In the genomic region with DNA sequence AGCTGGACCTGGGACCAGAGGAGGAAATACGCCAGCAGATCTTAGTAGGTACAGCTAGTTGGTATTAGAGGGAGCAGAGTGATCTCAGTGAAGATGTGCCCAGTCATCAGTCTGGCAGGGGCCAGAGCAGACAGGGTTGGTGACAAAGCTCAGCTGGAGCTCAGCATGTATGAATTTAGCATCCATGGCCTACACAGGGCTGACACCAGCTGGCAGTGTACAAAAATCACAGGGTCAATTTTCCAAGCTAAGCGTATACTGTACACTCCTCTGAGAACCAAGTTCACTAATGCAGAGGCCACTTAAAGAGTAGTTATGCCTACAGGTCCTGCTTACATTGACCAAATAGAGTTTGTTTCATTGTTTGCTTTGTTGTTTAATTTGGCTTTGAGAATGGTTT, we compare ENCODE assay signal across 16 cellular contexts.
DNase-seq lines count a peak whose midpoint lies in the region; ATAC-seq, FAIRE-seq and TF ChIP-seq lines count a peak whose summit lies in the region.
"Had no signal": no experiment of that assay in that cellular context is flagged by ENCODE, and none has a peak within 500 bp of the region (broad histone marks: within the 10 kb centered on the region; RNA-seq: fewer than 3 reads in every experiment).

No MANE protein-coding gene starts in this region.

- peak; percentile 47; the same call in 2 of the 3 replicates for ATAC-seq in K562
- ATAC-seq: gastrocnemius medialis, left cardiac atrium had no signal

- no peak overlapping the region for H3K4me3 Mint-ChIP-seq in activated CD4-positive, alpha-beta T cell treated with anti-CD3 and anti-CD28 coated beads, Interleukin-2, amount 10 ng/mL, durations not matched to agents 24 days and 14 days
- H3K4me3 Mint-ChIP-seq: activated naive CD8-positive, alpha-beta T cell treated with anti-CD3 and anti-CD28 coated beads, Interleukin-2, amount 10 ng/mL, durations not matched to agents 7 days and 5 days; stimulated activated naive CD8-positive, alpha-beta T cell treated with anti-CD3 and anti-CD28 coated beads, Interleukin-15, Interleukin-2, amounts not matched to agents 100 ng/mL and 50 ng/mL, for 24 hours had no signal

- no peaks in the 10 kb centered on the region; a peak in 1 of 5 replicates for H3K4me1 ChIP-seq in K562 (replicated peaks in 1 of 2; ENCODE audit: control insufficient read depth in 2 of 2, insufficient read depth in 2 of 2, low read length in 2 of 2)
- H3K4me1 ChIP-seq: Caco-2, gastrocnemius medialis had no signal

- no TSS peak for BruUV-seq in K562 (replicated peaks; lab: Mats Ljungman, UMichigan)

- DNase-seq in GM12865 (ENCODE audit: low read depth) (peak; percentile 21), NCI-H1092 (lab: John Stamatoyannopoulos, UW) (peak; percentile 22), K562 (ENCODE audit: extremely low read depth in 1 of 4, low spot score in 3 of 4) (no peak), occipital lobe (lab: John Stamatoyannopoulos, UW) (peak; percentile 38), UCSD-AML1 (lab: John Stamatoyannopoulos, UW; ENCODE audit: unreplicated experiment) (no peak), GM13976 (ENCODE audit: low spot score) (no peak)
- no peak for DNase-seq in activated CD4-positive, alpha-beta T cell treated with anti-CD3 and anti-CD28 coated beads, Interleukin-2, amount 10 ng/mL, durations not matched to agents 24 days and 14 days
- DNase-seq: activated naive CD8-positive, alpha-beta T cell treated with anti-CD3 and anti-CD28 coated beads, Interleukin-2, amount 10 ng/mL, durations not matched to agents 7 days and 5 days; gastrocnemius medialis; left cardiac atrium; NK-92 treated with Interleukin-12 subunit alpha and Interleukin-12 subunit beta, amount 100 ng/mL, for 24 hours; stimulated activated CD4-positive, alpha-beta T cell treated with anti-CD3 and anti-CD28 coated beads, Interleukin-1b, Interleukin-23, amount 100 ng/mL, for 48 hours had no signal

- in situ Hi-C loops in K562 (cut with MboI) = no loop called here
- in situ Hi-C loops in GM13976 (cut with MboI; ENCODE audit: low sequenced_read_pairs, unreplicated experiment) = no loop called here

- peak in 1 of 2 experiments; percentile 27; a peak in 1 of 4 replicates for TF ChIP-seq RAD21 in K562 (CRISPR knock-in tag; conservative IDR thresholded peaks at IDR 0.05 in 1 of 2, IDR thresholded peaks at IDR 0.05 in 1 of 2)

- FAIRE-seq in K562 (lab: Jason Lieb, UNC) = no peak
- FAIRE-seq: GM12891 had no signal

- intact Hi-C loops in K562 (cut with micrococcal nuclease) = loop anchor here (10.0 kb wide), 1 partner anchor 127 kb away; no protein-coding TSS in a partner anchor
- intact Hi-C loops in activated CD4-positive, alpha-beta T cell treated with anti-CD3 and anti-CD28 coated beads, Interleukin-2, amount 10 ng/mL, durations not matched to agents 24 days and 14 days (cut with micrococcal nuclease) = no loop called here

- no peak for TF ChIP-seq EP300 in K562 (IDR thresholded peaks at IDR 0.05; ENCODE audit: low read length)

- TF ChIP-seq CTCF in GM12865 (IDR thresholded peaks at IDR 0.05; ENCODE audit: insufficient read depth, low read depth, low read length, missing control alignments) (no peak), K562 (IDR thresholded peaks at IDR 0.05 in 2 of 3, conservative IDR thresholded peaks at IDR 0.05 in 1 of 3; ENCODE audit: insufficient read depth in 2 of 3, low read depth in 1 of 3, low read length in 3 of 3) (peak in 1 of 3 experiments; percentile 25; a peak in 1 of 6 replicates), GM13976 (IDR thresholded peaks at IDR 0.05; ENCODE audit: borderline replicate concordance, control extremely low read depth, extremely low read depth, insufficient read depth, missing control alignments) (no peak)

- H3K36me3 ChIP-seq in K562 (ENCODE audit: control insufficient read depth, insufficient read depth, low read length) = no peaks in the 10 kb centered on the region
- H3K36me3 ChIP-seq: gastrocnemius medialis had no signal

- CTCF ChIA-PET in K562 (lab: Yijun Ruan, JAX; ENCODE audit: low intra/inter-chr PET ratio) = no interaction called here

- H2AFZ ChIP-seq in K562 (ENCODE audit: low read depth, low read length) = no peak overlapping the region

- H3K9me1 ChIP-seq in K562 (ENCODE audit: control insufficient read depth, insufficient read depth, low read length) = no peaks in the 10 kb centered on the region

- H3K9me3 Mint-ChIP-seq in activated CD4-positive, alpha-beta T cell treated with anti-CD3 and anti-CD28 coated beads, Interleukin-2, amount 10 ng/mL, durations not matched to agents 24 days and 14 days = no peaks in the 10 kb centered on the region
- H3K9me3 Mint-ChIP-seq: activated naive CD8-positive, alpha-beta T cell treated with anti-CD3 and anti-CD28 coated beads, Interleukin-2, amount 10 ng/mL, durations not matched to agents 7 days and 5 days; stimulated activated naive CD8-positive, alpha-beta T cell treated with anti-CD3 and anti-CD28 coated beads, Interleukin-15, Interleukin-2, amounts not matched to agents 100 ng/mL and 50 ng/mL, for 24 hours had no signal

- H3K27me3 ChIP-seq in K562 (ENCODE audit: control insufficient read depth in 2 of 2, insufficient read depth in 2 of 2, low read length in 2 of 2) = no peaks in the 10 kb centered on the region
- H3K27me3 ChIP-seq: gastrocnemius medialis had no signal

- no peaks in the 10 kb centered on the region for H3K79me2 ChIP-seq in K562 (ENCODE audit: control insufficient read depth, insufficient read depth, low read length)

- H3K4me3 ChIP-seq in GM12865 (ENCODE audit: low read depth, low read length) (no peak overlapping the region), K562 (no peak overlapping the region)
- H3K4me3 ChIP-seq: coronary artery, gastrocnemius medialis had no signal

- H3K4me1 Mint-ChIP-seq in activated CD4-positive, alpha-beta T cell treated with anti-CD3 and anti-CD28 coated beads, Interleukin-2, amount 10 ng/mL, durations not matched to agents 24 days and 14 days = no peaks in the 10 kb centered on the region
- H3K4me1 Mint-ChIP-seq: activated naive CD8-positive, alpha-beta T cell treated with anti-CD3 and anti-CD28 coated beads, Interleukin-2, amount 10 ng/mL, durations not matched to agents 7 days and 5 days had no signal

- H4K20me1 ChIP-seq in K562 (replicated peaks; ENCODE audit: control insufficient read depth, insufficient read depth, low read length) = no peaks in the 10 kb centered on the region

- H3K27ac Mint-ChIP-seq in activated CD4-positive, alpha-beta T cell treated with anti-CD3 and anti-CD28 coated beads, Interleukin-2, amount 10 ng/mL, durations not matched to agents 24 days and 14 days = no peak overlapping the region
- H3K27ac Mint-ChIP-seq: activated naive CD8-positive, alpha-beta T cell treated with anti-CD3 and anti-CD28 coated beads, Interleukin-2, amount 10 ng/mL, durations not matched to agents 7 days and 5 days; stimulated activated naive CD8-positive, alpha-beta T cell treated with anti-CD3 and anti-CD28 coated beads, Interleukin-15, Interleukin-2, amounts not matched to agents 100 ng/mL and 50 ng/mL, for 24 hours had no signal

- TF ChIP-seq POLR2A in K562 (conservative IDR thresholded peaks at IDR 0.05) = no peak

- peaks cover 11% of the 10 kb centered on the region for H3K27me3 Mint-ChIP-seq in activated CD4-positive, alpha-beta T cell treated with anti-CD3 and anti-CD28 coated beads, Interleukin-2, amount 10 ng/mL, durations not matched to agents 24 days and 14 days

- WGBS in K562 (ENCODE audit: insufficient coverage, low coverage, missing lambda C conversion rate) = 38% methylated on average over 2 of the region's 2 CpGs

- no peak overlapping the region for H3K9ac ChIP-seq in K562 (ENCODE audit: insufficient read depth in 1 of 2, low read depth in 2 of 2, low read length in 2 of 2)

- POLR2A ChIA-PET in K562 (lab: Yijun Ruan, JAX) = no interaction called here

- H3K9me3 ChIP-seq in K562 (replicated peaks; ENCODE audit: control insufficient read depth, insufficient read depth, low read depth, low read length) = no peaks in the 10 kb centered on the region
- H3K9me3 ChIP-seq: Caco-2, gastrocnemius medialis had no signal

- H3K27ac ChIP-seq in K562 (ENCODE audit: extremely low read depth, low read depth, low read length) = no peak overlapping the region
- H3K27ac ChIP-seq: coronary artery, gastrocnemius medialis had no signal

- no peak overlapping the region for H3K4me2 ChIP-seq in K562 (ENCODE audit: insufficient read depth, low read length)

- no peaks in the 10 kb centered on the region for H3K36me3 Mint-ChIP-seq in activated CD4-positive, alpha-beta T cell treated with anti-CD3 and anti-CD28 coated beads, Interleukin-2, amount 10 ng/mL, durations not matched to agents 24 days and 14 days (ENCODE audit: low read depth)
- H3K36me3 Mint-ChIP-seq: activated naive CD8-positive, alpha-beta T cell treated with anti-CD3 and anti-CD28 coated beads, Interleukin-2, amount 10 ng/mL, durations not matched to agents 7 days and 5 days had no signal

TF ChIP-seq in K562, 482 proteins besides CTCF, POLR2A, EP300 and RAD21 (continues in another document):
- TF ChIP-seq NFIX (CRISPR knock-in tag; IDR thresholded peaks at IDR 0.05; ENCODE audit: low read depth) = no peak
- TF ChIP-seq XRCC5 (IDR thresholded peaks at IDR 0.05; ENCODE audit: low read depth, low read length) = no peak
- no peak for TF ChIP-seq SNIP1 (IDR thresholded peaks at IDR 0.05; ENCODE audit: low read depth)
- TF ChIP-seq, protein P1, sequence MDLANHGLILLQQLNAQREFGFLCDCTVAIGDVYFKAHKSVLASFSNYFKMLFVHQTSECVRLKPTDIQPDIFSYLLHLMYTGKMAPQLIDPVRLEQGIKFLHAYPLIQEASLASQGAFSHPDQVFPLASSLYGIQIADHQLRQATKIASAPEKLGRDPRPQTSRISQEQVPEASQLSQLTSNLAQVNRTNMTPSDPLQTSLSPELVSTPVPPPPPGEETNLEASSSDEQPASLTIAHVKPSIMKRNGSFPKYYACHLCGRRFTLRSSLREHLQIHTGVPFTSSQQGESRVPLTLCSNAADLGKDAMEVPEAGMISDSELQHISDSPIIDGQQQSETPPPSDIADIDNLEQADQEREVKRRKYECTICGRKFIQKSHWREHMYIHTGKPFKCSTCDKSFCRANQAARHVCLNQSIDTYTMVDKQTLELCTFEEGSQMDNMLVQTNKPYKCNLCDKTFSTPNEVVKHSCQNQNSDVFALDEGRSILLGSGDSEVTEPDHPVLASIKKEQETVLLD (IDR thresholded peaks at IDR 0.05) = no peak
- TF ChIP-seq, protein P2, sequence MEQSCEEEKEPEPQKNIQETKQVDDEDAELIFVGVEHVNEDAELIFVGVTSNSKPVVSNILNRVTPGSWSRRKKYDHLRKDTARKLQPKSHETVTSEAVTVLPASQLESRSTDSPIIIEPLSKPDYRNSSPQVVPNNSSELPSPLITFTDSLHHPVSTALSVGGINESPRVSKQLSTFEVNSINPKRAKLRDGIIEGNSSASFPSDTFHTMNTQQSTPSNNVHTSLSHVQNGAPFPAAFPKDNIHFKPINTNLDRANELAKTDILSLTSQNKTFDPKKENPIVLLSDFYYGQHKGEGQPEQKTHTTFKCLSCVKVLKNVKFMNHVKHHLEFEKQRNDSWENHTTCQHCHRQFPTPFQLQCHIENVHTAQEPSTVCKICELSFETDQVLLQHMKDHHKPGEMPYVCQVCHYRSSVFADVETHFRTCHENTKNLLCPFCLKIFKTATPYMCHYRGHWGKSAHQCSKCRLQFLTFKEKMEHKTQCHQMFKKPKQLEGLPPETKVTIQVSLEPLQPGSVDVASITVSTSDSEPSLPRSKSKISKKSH (CRISPR knock-in tag; IDR thresholded peaks at IDR 0.05) = no peak
- TF ChIP-seq ZNF75A (CRISPR knock-in tag; IDR thresholded peaks at IDR 0.05) = no peak

Comparison
In these comparisons a context has a peak if more than half of its experiments do, and no peak if none do; other contexts are left out.
1. DNase-seq: peak in GM12865 (single experiment), NCI-H1092 (single experiment) and occipital lobe (single experiment); none in K562 (0 of 4), UCSD-AML1 (single experiment), activated CD4-positive, alpha-beta T cell treated with anti-CD3 and anti-CD28 coated beads, Interleukin-2, amount 10 ng/mL, durations not matched to agents 24 days and 14 days (single experiment) and GM13976 (single experiment).